Comparison of ENCODE assay signal across 1 cellular context in the genomic region with DNA sequence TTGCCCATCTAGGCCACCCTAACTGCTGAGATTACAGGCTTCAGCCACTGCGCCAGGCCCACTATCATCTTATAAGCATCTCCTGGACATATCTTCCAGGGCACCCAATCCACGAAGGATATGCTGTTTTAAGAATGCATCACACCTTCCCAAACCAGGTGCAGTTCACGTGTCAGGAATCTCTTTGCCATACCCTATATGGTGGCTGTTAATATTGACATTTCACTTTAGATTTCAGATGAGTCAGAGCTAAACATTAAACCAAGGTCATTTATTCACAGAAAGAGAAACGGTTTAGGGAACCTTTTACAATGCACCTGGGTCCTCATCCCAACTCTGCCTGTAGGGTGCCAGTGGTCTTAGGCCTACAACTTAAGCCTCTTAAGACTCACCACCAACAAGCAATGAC.
A peak's percentile ranks its signal among the peaks of the same experiment; 100 is the strongest.
TF ChIP-seq lines count a peak whose summit lies in the region.

No MANE protein-coding gene starts in this region.

TF ChIP-seq in HepG2, 621 proteins besides CTCF, POLR2A, EP300 and RAD21 (continued from another document and continues in another):
- TF ChIP-seq REXO4 (CRISPR knock-in tag; IDR thresholded peaks at IDR 0.05; ENCODE audit: borderline replicate concordance) (no peak), ZNF790 (CRISPR knock-in tag; IDR thresholded peaks at IDR 0.05; ENCODE audit: borderline replicate concordance) (no peak), TBX3 (IDR thresholded peaks at IDR 0.05; ENCODE audit: borderline replicate concordance) (peak; percentile 62; the same call in 1 of the 2 replicates), HNRNPLL (IDR thresholded peaks at IDR 0.05; ENCODE audit: low read depth, low read length, poor library complexity, severe bottlenecking) (no peak), ZNF343 (CRISPR knock-in tag; IDR thresholded peaks at IDR 0.05) (no peak), ZMYM3 (CRISPR knock-in tag; IDR thresholded peaks at IDR 0.05) (peak; percentile 68), ZNF367 (CRISPR knock-in tag; IDR thresholded peaks at IDR 0.05; ENCODE audit: borderline replicate concordance) (no peak), ZNF607 (CRISPR knock-in tag; IDR thresholded peaks at IDR 0.05; ENCODE audit: borderline replicate concordance) (peak; percentile 81; the same call in 1 of the 2 replicates), GTF2F1 (IDR thresholded peaks at IDR 0.05; ENCODE audit: low read length) (no peak), ZNF850 (CRISPR knock-in tag; conservative IDR thresholded peaks at IDR 0.05) (no peak), KLF15 (CRISPR knock-in tag; IDR thresholded peaks at IDR 0.05; ENCODE audit: borderline replicate concordance) (no peak), HOXA5 (CRISPR knock-in tag; IDR thresholded peaks at IDR 0.05) (no peak), FOXA1 (IDR thresholded peaks at IDR 0.05) (no peak), FOXA1 (CRISPR knock-in tag; IDR thresholded peaks at IDR 0.05) (peak; percentile 61), ATRX (CRISPR knock-in tag; IDR thresholded peaks at IDR 0.05; ENCODE audit: borderline replicate concordance) (no peak), SNAPC2 (CRISPR knock-in tag; IDR thresholded peaks at IDR 0.05) (0 out of 2 replicates have a peak, but pooled peaks have one; percentile 41), BHLHE40 (IDR thresholded peaks at IDR 0.05; ENCODE audit: low read length) (peak; percentile 83), SOX5 (CRISPR knock-in tag; IDR thresholded peaks at IDR 0.05; ENCODE audit: borderline replicate concordance) (peak; percentile 85; the same call in 1 of the 2 replicates), NFYC (CRISPR knock-in tag; IDR thresholded peaks at IDR 0.05) (peak; percentile 28; the same call in 1 of the 2 replicates), SAFB2 (CRISPR knock-in tag; IDR thresholded peaks at IDR 0.05; ENCODE audit: borderline replicate concordance, low read depth) (no peak), XRCC5 (optimal IDR thresholded peaks at IDR 0.05; ENCODE audit: low read length) (no peak), ATM (IDR thresholded peaks at IDR 0.05; ENCODE audit: borderline replicate concordance) (no peak), ZNF549 (CRISPR knock-in tag; IDR thresholded peaks at IDR 0.05) (no peak), MIER3 (CRISPR knock-in tag; IDR thresholded peaks at IDR 0.05; ENCODE audit: borderline replicate concordance) (peak; percentile 72; the same call in 1 of the 2 replicates), ZNF3 (CRISPR knock-in tag; IDR thresholded peaks at IDR 0.05) (no peak), ARNTL (CRISPR knock-in tag; IDR thresholded peaks at IDR 0.05) (peak; percentile 85), KMT2B (CRISPR knock-in tag; IDR thresholded peaks at IDR 0.05) (peak; percentile 57; the same call in 1 of the 2 replicates), TCF7 (IDR thresholded peaks at IDR 0.05; ENCODE audit: low read depth) (peak; percentile 66), ZNF510 (CRISPR knock-in tag; IDR thresholded peaks at IDR 0.05; ENCODE audit: low read depth) (no peak)
- TF ChIP-seq, protein P1, sequence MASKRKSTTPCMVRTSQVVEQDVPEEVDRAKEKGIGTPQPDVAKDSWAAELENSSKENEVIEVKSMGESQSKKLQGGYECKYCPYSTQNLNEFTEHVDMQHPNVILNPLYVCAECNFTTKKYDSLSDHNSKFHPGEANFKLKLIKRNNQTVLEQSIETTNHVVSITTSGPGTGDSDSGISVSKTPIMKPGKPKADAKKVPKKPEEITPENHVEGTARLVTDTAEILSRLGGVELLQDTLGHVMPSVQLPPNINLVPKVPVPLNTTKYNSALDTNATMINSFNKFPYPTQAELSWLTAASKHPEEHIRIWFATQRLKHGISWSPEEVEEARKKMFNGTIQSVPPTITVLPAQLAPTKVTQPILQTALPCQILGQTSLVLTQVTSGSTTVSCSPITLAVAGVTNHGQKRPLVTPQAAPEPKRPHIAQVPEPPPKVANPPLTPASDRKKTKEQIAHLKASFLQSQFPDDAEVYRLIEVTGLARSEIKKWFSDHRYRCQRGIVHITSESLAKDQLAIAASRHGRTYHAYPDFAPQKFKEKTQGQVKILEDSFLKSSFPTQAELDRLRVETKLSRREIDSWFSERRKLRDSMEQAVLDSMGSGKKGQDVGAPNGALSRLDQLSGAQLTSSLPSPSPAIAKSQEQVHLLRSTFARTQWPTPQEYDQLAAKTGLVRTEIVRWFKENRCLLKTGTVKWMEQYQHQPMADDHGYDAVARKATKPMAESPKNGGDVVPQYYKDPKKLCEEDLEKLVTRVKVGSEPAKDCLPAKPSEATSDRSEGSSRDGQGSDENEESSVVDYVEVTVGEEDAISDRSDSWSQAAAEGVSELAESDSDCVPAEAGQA (IDR thresholded peaks at IDR 0.05; ENCODE audit: low read depth) = no peak
- TF ChIP-seq, protein P1 (CRISPR knock-in tag; IDR thresholded peaks at IDR 0.05; ENCODE audit: borderline replicate concordance) = no peak
- TF ChIP-seq, protein P2, sequence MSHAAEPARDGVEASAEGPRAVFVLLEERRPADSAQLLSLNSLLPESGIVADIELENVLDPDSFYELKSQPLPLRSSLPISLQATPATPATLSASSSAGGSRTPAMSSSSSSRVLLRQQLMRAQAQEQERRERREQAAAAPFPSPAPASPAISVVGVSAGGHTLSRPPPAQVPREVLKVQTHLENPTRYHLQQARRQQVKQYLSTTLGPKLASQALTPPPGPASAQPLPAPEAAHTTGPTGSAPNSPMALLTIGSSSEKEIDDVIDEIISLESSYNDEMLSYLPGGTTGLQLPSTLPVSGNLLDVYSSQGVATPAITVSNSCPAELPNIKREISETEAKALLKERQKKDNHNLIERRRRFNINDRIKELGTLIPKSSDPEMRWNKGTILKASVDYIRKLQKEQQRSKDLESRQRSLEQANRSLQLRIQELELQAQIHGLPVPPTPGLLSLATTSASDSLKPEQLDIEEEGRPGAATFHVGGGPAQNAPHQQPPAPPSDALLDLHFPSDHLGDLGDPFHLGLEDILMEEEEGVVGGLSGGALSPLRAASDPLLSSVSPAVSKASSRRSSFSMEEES (CRISPR knock-in tag; IDR thresholded peaks at IDR 0.05) = peak; percentile 66
- TF ChIP-seq, protein P3, sequence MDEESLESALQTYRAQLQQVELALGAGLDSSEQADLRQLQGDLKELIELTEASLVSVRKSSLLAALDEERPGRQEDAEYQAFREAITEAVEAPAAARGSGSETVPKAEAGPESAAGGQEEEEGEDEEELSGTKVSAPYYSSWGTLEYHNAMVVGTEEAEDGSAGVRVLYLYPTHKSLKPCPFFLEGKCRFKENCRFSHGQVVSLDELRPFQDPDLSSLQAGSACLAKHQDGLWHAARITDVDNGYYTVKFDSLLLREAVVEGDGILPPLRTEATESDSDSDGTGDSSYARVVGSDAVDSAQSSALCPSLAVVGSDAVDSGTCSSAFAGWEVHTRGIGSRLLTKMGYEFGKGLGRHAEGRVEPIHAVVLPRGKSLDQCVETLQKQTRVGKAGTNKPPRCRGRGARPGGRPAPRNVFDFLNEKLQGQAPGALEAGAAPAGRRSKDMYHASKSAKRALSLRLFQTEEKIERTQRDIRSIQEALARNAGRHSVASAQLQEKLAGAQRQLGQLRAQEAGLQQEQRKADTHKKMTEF (CRISPR knock-in tag; IDR thresholded peaks at IDR 0.05) = peak; percentile 82
- TF ChIP-seq, protein P4, sequence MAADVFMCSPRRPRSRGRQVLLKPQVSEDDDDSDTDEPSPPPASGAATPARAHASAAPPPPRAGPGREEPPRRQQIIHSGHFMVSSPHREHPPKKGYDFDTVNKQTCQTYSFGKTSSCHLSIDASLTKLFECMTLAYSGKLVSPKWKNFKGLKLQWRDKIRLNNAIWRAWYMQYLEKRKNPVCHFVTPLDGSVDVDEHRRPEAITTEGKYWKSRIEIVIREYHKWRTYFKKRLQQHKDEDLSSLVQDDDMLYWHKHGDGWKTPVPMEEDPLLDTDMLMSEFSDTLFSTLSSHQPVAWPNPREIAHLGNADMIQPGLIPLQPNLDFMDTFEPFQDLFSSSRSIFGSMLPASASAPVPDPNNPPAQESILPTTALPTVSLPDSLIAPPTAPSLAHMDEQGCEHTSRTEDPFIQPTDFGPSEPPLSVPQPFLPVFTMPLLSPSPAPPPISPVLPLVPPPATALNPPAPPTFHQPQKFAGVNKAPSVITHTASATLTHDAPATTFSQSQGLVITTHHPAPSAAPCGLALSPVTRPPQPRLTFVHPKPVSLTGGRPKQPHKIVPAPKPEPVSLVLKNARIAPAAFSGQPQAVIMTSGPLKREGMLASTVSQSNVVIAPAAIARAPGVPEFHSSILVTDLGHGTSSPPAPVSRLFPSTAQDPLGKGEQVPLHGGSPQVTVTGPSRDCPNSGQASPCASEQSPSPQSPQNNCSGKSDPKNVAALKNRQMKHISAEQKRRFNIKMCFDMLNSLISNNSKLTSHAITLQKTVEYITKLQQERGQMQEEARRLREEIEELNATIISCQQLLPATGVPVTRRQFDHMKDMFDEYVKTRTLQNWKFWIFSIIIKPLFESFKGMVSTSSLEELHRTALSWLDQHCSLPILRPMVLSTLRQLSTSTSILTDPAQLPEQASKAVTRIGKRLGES (CRISPR knock-in tag; IDR thresholded peaks at IDR 0.05; ENCODE audit: borderline replicate concordance) = peak; percentile 87
- TF ChIP-seq, protein P5, sequence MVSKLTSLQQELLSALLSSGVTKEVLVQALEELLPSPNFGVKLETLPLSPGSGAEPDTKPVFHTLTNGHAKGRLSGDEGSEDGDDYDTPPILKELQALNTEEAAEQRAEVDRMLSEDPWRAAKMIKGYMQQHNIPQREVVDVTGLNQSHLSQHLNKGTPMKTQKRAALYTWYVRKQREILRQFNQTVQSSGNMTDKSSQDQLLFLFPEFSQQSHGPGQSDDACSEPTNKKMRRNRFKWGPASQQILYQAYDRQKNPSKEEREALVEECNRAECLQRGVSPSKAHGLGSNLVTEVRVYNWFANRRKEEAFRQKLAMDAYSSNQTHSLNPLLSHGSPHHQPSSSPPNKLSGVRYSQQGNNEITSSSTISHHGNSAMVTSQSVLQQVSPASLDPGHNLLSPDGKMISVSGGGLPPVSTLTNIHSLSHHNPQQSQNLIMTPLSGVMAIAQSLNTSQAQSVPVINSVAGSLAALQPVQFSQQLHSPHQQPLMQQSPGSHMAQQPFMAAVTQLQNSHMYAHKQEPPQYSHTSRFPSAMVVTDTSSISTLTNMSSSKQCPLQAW (CRISPR knock-in tag; IDR thresholded peaks at IDR 0.05) = peak; percentile 92
- TF ChIP-seq, protein P6, sequence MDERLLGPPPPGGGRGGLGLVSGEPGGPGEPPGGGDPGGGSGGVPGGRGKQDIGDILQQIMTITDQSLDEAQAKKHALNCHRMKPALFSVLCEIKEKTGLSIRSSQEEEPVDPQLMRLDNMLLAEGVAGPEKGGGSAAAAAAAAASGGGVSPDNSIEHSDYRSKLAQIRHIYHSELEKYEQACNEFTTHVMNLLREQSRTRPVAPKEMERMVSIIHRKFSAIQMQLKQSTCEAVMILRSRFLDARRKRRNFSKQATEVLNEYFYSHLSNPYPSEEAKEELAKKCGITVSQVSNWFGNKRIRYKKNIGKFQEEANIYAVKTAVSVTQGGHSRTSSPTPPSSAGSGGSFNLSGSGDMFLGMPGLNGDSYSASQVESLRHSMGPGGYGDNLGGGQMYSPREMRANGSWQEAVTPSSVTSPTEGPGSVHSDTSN (CRISPR knock-in tag; IDR thresholded peaks at IDR 0.05) = no peak
- TF ChIP-seq, protein P7, sequence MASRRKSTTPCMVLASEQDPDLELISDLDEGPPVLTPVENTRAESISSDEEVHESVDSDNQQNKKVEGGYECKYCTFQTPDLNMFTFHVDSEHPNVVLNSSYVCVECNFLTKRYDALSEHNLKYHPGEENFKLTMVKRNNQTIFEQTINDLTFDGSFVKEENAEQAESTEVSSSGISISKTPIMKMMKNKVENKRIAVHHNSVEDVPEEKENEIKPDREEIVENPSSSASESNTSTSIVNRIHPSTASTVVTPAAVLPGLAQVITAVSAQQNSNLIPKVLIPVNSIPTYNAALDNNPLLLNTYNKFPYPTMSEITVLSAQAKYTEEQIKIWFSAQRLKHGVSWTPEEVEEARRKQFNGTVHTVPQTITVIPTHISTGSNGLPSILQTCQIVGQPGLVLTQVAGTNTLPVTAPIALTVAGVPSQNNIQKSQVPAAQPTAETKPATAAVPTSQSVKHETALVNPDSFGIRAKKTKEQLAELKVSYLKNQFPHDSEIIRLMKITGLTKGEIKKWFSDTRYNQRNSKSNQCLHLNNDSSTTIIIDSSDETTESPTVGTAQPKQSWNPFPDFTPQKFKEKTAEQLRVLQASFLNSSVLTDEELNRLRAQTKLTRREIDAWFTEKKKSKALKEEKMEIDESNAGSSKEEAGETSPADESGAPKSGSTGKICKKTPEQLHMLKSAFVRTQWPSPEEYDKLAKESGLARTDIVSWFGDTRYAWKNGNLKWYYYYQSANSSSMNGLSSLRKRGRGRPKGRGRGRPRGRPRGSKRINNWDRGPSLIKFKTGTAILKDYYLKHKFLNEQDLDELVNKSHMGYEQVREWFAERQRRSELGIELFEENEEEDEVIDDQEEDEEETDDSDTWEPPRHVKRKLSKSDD (CRISPR knock-in tag; IDR thresholded peaks at IDR 0.05; ENCODE audit: low read depth) = no peak
- TF ChIP-seq, protein P8, sequence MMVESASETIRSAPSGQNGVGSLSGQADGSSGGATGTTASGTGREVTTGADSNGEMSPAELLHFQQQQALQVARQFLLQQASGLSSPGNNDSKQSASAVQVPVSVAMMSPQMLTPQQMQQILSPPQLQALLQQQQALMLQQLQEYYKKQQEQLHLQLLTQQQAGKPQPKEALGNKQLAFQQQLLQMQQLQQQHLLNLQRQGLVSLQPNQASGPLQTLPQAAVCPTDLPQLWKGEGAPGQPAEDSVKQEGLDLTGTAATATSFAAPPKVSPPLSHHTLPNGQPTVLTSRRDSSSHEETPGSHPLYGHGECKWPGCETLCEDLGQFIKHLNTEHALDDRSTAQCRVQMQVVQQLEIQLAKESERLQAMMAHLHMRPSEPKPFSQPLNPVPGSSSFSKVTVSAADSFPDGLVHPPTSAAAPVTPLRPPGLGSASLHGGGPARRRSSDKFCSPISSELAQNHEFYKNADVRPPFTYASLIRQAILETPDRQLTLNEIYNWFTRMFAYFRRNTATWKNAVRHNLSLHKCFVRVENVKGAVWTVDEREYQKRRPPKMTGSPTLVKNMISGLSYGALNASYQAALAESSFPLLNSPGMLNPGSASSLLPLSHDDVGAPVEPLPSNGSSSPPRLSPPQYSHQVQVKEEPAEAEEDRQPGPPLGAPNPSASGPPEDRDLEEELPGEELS (CRISPR knock-in tag; IDR thresholded peaks at IDR 0.05) = peak; percentile 59
